ENCODE assay signal across 35 cellular contexts in the genomic region with DNA sequence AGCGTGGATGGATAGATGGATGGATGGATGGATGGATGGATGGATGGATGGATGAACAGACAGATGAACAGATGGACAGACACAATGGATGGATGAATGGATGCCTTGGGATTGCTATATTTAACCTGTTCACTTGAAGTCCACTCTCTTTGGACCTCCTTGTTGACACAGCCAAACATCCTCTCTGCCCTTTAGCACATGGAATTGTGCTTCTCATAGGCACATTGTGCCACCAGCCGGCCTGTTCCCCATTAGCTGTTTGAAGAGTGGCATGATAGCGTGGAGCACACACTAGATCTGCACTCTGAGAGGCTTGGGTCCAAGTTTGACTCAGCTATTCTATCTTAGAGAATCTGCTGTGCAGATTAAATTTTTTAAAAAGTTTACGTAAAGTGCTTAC. TPM values are rescaled to one million over a fixed set of nuclear protein-coding genes. Genes with fewer than 3 reads are reported as not detected.
"Had no signal": no experiment of that assay in that cellular context is flagged by ENCODE, and none has a peak within 500 bp of the region (broad histone marks: within the 10 kb centered on the region; RNA-seq: fewer than 3 reads in every experiment).

No MANE protein-coding gene starts in this region.

- H3K4me3 ChIP-seq: MG63 had no signal

- H3K27me3 ChIP-seq: MG63 had no signal

- H3K4me2 ChIP-seq: KMS-11 had no signal

- H3K9me3 ChIP-seq: MG63 had no signal

- DNase-seq: Karpas-422, Kasumi-1, KG1, MG63, MM.1S, MV-4-11, NCI-H1048, NCI-H1092, NCI-H1092 treated with DMSO at 0.1 percent for 48 hours, NCI-H1105, NCI-H1105 treated with DMSO at 0.1 percent for 48 hours, NCI-H1417, NCI-H1417 treated with DMSO at 0.1 percent for 48 hours, NCI-H1436, NCI-H1436 treated with DMSO at 0.1 percent for 48 hours, NCI-H146, NCI-H1694, NCI-H1694 treated with DMSO at 0.1 percent for 48 hours, NCI-H187, NCI-H187 treated with DMSO at 0.1 percent for 48 hours, NCI-H1930, NCI-H2029, NCI-H2029 treated with DMSO at 0.1 percent for 48 hours, NCI-H2081, NCI-H2081 treated with DMSO at 0.1 percent for 48 hours, NCI-H2107, NCI-H2171, NCI-H2171 treated with DMSO at 0.1 percent for 48 hours, NCI-H2227 treated with DMSO at 0.1 percent for 48 hours, NCI-H226, NCI-H345, NCI-H446, NCI-H446 treated with DMSO at 0.1 percent for 48 hours had no signal

- H3K36me3 ChIP-seq: MG63 had no signal

- H3K27ac ChIP-seq: KMS-11 had no signal

- H3K9ac ChIP-seq: KMS-11 had no signal

RNA-seq across cellular contexts. Expression of a gene that starts 56.9 kb away (rescaled TPM):
- total RNA-seq: MCF 10A had no signal
